In the genomic region with DNA sequence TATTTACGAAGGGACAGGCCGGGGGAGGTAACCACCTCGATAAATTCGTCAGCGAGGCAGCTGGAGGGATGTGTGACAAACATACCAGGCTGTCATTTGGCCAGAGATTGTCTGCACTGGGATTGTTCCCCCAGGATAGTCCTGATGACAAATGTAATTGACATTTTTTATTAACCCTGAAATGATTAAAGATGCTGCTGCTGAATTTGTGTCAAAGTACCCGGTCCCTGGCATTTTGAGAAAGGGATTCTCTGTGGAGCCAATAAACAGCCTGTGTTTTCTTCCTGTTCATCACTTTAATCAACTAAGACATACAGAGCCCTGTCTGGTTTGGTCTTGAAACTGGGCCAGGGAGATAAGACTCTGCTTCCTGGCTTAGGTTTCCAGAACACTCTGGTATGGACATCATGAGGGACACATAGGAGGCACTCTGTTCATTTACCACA, we compare ENCODE assay signal across 9 cellular contexts.
DNase-seq lines count a peak whose midpoint lies in the region; ATAC-seq, FAIRE-seq and TF ChIP-seq lines count a peak whose summit lies in the region.
"Had no signal": no experiment of that assay in that cellular context is flagged by ENCODE, and none has a peak within 500 bp of the region (broad histone marks: within the 10 kb centered on the region; RNA-seq: fewer than 3 reads in every experiment).

No MANE protein-coding gene starts in this region.

- DNase-seq in A549 (ENCODE audit: low read depth in 1 of 2, low spot score in 1 of 2), result no peak
- no peak for DNase-seq in PC-9
- DNase-seq in chondrocyte (ENCODE audit: low spot score), result no peak
- DNase-seq in mesothelial cell of epicardium (ENCODE audit: low spot score in 2 of 2, unreplicated experiment in 2 of 2), result no peak
- DNase-seq in NCI-H1417 (lab: John Stamatoyannopoulos, UW), result no peak
- DNase-seq in ovary, result no peak
- DNase-seq in SW 1271 (lab: John Stamatoyannopoulos, UW), result no peak

- H3K27me3 ChIP-seq in PC-9 (ENCODE audit: insufficient read depth, low read depth) (no peaks in the 10 kb centered on the region), ovary (no peaks in the 10 kb centered on the region)

- POLR2A ChIA-PET in A549 (lab: Yijun Ruan, JAX), result interaction anchor here (2.2 to 2.5 kb wide), 2 partner anchors 36 to 56 kb away, joined by 7 to 10 read pairs; no protein-coding TSS in a partner anchor
- POLR2A ChIA-PET in PC-9 (lab: Charles Lee; ENCODE audit: unreplicated experiment), result no interaction called here

- H3K9me3 ChIP-seq in A549, result no peaks in the 10 kb centered on the region
- H3K9me3 ChIP-seq in PC-9 (ENCODE audit: insufficient read depth, low read depth), result no peaks in the 10 kb centered on the region
- no peaks in the 10 kb centered on the region for H3K9me3 ChIP-seq in ovary

- H3K4me1 ChIP-seq in A549, result peaks cover 55% of the 10 kb centered on the region
- H3K4me1 ChIP-seq in PC-9 (replicated peaks; ENCODE audit: insufficient read depth), result peaks cover 21% of the 10 kb centered on the region
- peaks cover 12% of the 10 kb centered on the region for H3K4me1 ChIP-seq in ovary (ENCODE audit: insufficient read depth)

- TF ChIP-seq EP300 in A549 (IDR thresholded peaks at IDR 0.05) (no peak), ovary (IDR thresholded peaks at IDR 0.05) (no peak)

- BruUV-seq in PC-9 (replicated peaks; lab: Mats Ljungman, UMichigan), result no TSS peak

- H3K79me2 ChIP-seq in PC-9 (ENCODE audit: low read depth), result no peaks in the 10 kb centered on the region

- WGBS in A549 (ENCODE audit: missing lambda C conversion rate), result 95% methylated on average over 6 of the region's 6 CpGs
- 30 to 41% (median 32%) methylated on average over 6 of the region's 6 CpGs for WGBS in ovary, 3 donors

- H3K36me3 Mint-ChIP-seq in chondrocyte (ENCODE audit: low read depth) (no peaks in the 10 kb centered on the region), mesothelial cell of epicardium (no peaks in the 10 kb centered on the region)
- H3K36me3 Mint-ChIP-seq: activated naive CD4-positive, alpha-beta T cell treated with anti-CD3 and anti-CD28 coated beads, Interleukin-2, amount 50 U/mL, for 24 hours had no signal

- H3K4me3 ChIP-seq in A549, result no peak overlapping the region
- no peak overlapping the region for H3K4me3 ChIP-seq in PC-9
- H3K4me3 ChIP-seq in ovary, result no peak overlapping the region

- no peaks in the 10 kb centered on the region for H3K36me3 ChIP-seq in PC-9 (ENCODE audit: low read depth)
- no peaks in the 10 kb centered on the region for H3K36me3 ChIP-seq in ovary

- ATAC-seq in A549 (no peak), GM19395 (IDR thresholded peaks at IDR 0.05; ENCODE audit: unreplicated experiment) (no peak)

- H2AFZ ChIP-seq in PC-9, result no peak overlapping the region

- H3K27ac ChIP-seq in A549 (peak overlapping the region; percentile 70 to 83), PC-9 (no peak overlapping the region), ovary (peak overlapping the region in 1 of 2 donors; percentile 1)

- H3K4me2 ChIP-seq in A549 (peak overlapping the region; percentile 60), PC-9 (peak overlapping the region; percentile 36; the same call in 1 of the 2 replicates)

- H3K9me3 Mint-ChIP-seq in chondrocyte (ENCODE audit: low read depth), result no peaks in the 10 kb centered on the region
- H3K9me3 Mint-ChIP-seq in mesothelial cell of epicardium, result no peaks in the 10 kb centered on the region
- H3K9me3 Mint-ChIP-seq: activated naive CD4-positive, alpha-beta T cell treated with anti-CD3 and anti-CD28 coated beads, Interleukin-2, amount 50 U/mL, for 24 hours had no signal

- peak overlapping the region; percentile 72 for H3K27ac Mint-ChIP-seq in chondrocyte (ENCODE audit: unreplicated experiment)
- peak overlapping the region; percentile 71 for H3K27ac Mint-ChIP-seq in mesothelial cell of epicardium
- H3K27ac Mint-ChIP-seq: activated naive CD4-positive, alpha-beta T cell treated with anti-CD3 and anti-CD28 coated beads, Interleukin-2, amount 50 U/mL, for 24 hours had no signal

- H3K4me3 Mint-ChIP-seq in chondrocyte (ENCODE audit: unreplicated experiment), result no peak overlapping the region
- H3K4me3 Mint-ChIP-seq in mesothelial cell of epicardium, result no peak overlapping the region
- H3K4me3 Mint-ChIP-seq: activated naive CD4-positive, alpha-beta T cell treated with anti-CD3 and anti-CD28 coated beads, Interleukin-2, amount 50 U/mL, for 24 hours had no signal

- CTCF ChIA-PET in A549 (lab: Yijun Ruan, JAX) (interaction anchor here (0.8 to 13.7 kb wide), 48 partner anchors 9 to 1187 kb away, joined by 3 to 155 read pairs (median 6); no protein-coding TSS in a partner anchor), PC-9 (lab: Charles Lee) (interaction anchor here (0.9 kb wide), 1 partner anchor 35 kb away, joined by 3 read pairs; no protein-coding TSS in a partner anchor)

- no peak for TF ChIP-seq RAD21 in A549 (conservative IDR thresholded peaks at IDR 0.05 in 1 of 2, IDR thresholded peaks at IDR 0.05 in 1 of 2)

- no peak for TF ChIP-seq CTCF in A549 (IDR thresholded peaks at IDR 0.05)
- no peak for TF ChIP-seq CTCF in PC-9 (conservative IDR thresholded peaks at IDR 0.05)
- TF ChIP-seq CTCF in chondrocyte (IDR thresholded peaks at IDR 0.05), result no peak
- no peak for TF ChIP-seq CTCF in mesothelial cell of epicardium (IDR thresholded peaks at IDR 0.05; ENCODE audit: unreplicated experiment)
- TF ChIP-seq CTCF in ovary (IDR thresholded peaks at IDR 0.05), result no peak

- H3K4me1 Mint-ChIP-seq in chondrocyte (ENCODE audit: low read depth) (peaks cover 62% of the 10 kb centered on the region), mesothelial cell of epicardium (peaks cover 21% of the 10 kb centered on the region)

- no peaks in the 10 kb centered on the region for H3K27me3 Mint-ChIP-seq in chondrocyte (ENCODE audit: low read depth)
- no peaks in the 10 kb centered on the region for H3K27me3 Mint-ChIP-seq in mesothelial cell of epicardium (ENCODE audit: low read depth)
- H3K27me3 Mint-ChIP-seq: activated naive CD4-positive, alpha-beta T cell treated with anti-CD3 and anti-CD28 coated beads, Interleukin-2, amount 50 U/mL, for 24 hours had no signal

- TF ChIP-seq POLR2A in A549 (IDR thresholded peaks at IDR 0.05; ENCODE audit: low read length), result no peak
- TF ChIP-seq POLR2A in ovary (IDR thresholded peaks at IDR 0.05), result no peak

- no peaks in the 10 kb centered on the region for H3K9me2 ChIP-seq in PC-9 (ENCODE audit: insufficient read depth)

- FAIRE-seq in A549 (lab: Jason Lieb, UNC), result no peak

- intact Hi-C loops in PC-9 (cut with micrococcal nuclease; ENCODE audit: unreplicated experiment) (loop anchor here (2.0 kb wide), 1 partner anchor 204 kb away; no protein-coding TSS in a partner anchor), ovary (cut with DNase I) (loop anchor here in 2 of 4 donors (5.0 to 10.0 kb wide), 2 partner anchors 204 to 1187 kb away; no protein-coding TSS in a partner anchor)

- H3F3A ChIP-seq in PC-9 (ENCODE audit: insufficient read depth, low read depth), result peaks cover 15% of the 10 kb centered on the region; the same call in 1 of the 2 replicates

- H4K20me1 ChIP-seq in PC-9 (ENCODE audit: insufficient read depth), result peaks cover 10% of the 10 kb centered on the region; the same call in 1 of the 2 replicates

TF ChIP-seq in A549, 52 proteins besides CTCF, POLR2A, EP300 and RAD21:
- TF ChIP-seq CHD4 (IDR thresholded peaks at IDR 0.05; ENCODE audit: borderline replicate concordance) (no peak), ZSCAN20 (CRISPR knock-in tag; IDR thresholded peaks at IDR 0.05) (no peak), CEBPB (IDR thresholded peaks at IDR 0.05) (no peak), HOXA7 (CRISPR knock-in tag; IDR thresholded peaks at IDR 0.05) (no peak), ZNF302 (CRISPR knock-in tag; IDR thresholded peaks at IDR 0.05) (no peak), KDM1A (IDR thresholded peaks at IDR 0.05; ENCODE audit: low read depth) (no peak), PHF8 (IDR thresholded peaks at IDR 0.05; ENCODE audit: borderline replicate concordance, low read depth) (no peak), FOSB (CRISPR knock-in tag; IDR thresholded peaks at IDR 0.05) (no peak), RNF2 (IDR thresholded peaks at IDR 0.05; ENCODE audit: borderline replicate concordance, low read depth) (no peak), RCOR1 (IDR thresholded peaks at IDR 0.05; ENCODE audit: low read depth, low read length) (no peak), SREBF2 (IDR thresholded peaks at IDR 0.05) (no peak)
- TF ChIP-seq, protein P1, sequence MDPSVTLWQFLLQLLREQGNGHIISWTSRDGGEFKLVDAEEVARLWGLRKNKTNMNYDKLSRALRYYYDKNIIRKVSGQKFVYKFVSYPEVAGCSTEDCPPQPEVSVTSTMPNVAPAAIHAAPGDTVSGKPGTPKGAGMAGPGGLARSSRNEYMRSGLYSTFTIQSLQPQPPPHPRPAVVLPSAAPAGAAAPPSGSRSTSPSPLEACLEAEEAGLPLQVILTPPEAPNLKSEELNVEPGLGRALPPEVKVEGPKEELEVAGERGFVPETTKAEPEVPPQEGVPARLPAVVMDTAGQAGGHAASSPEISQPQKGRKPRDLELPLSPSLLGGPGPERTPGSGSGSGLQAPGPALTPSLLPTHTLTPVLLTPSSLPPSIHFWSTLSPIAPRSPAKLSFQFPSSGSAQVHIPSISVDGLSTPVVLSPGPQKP (IDR thresholded peaks at IDR 0.05; ENCODE audit: low read depth, low read length), result no peak
- TF ChIP-seq, protein P2, sequence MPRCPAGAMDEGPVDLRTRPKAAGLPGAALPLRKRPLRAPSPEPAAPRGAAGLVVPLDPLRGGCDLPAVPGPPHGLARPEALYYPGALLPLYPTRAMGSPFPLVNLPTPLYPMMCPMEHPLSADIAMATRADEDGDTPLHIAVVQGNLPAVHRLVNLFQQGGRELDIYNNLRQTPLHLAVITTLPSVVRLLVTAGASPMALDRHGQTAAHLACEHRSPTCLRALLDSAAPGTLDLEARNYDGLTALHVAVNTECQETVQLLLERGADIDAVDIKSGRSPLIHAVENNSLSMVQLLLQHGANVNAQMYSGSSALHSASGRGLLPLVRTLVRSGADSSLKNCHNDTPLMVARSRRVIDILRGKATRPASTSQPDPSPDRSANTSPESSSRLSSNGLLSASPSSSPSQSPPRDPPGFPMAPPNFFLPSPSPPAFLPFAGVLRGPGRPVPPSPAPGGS (IDR thresholded peaks at IDR 0.05), result no peak
TF ChIP-seq in A549: peak in this region for 0.
